In the genomic region with DNA sequence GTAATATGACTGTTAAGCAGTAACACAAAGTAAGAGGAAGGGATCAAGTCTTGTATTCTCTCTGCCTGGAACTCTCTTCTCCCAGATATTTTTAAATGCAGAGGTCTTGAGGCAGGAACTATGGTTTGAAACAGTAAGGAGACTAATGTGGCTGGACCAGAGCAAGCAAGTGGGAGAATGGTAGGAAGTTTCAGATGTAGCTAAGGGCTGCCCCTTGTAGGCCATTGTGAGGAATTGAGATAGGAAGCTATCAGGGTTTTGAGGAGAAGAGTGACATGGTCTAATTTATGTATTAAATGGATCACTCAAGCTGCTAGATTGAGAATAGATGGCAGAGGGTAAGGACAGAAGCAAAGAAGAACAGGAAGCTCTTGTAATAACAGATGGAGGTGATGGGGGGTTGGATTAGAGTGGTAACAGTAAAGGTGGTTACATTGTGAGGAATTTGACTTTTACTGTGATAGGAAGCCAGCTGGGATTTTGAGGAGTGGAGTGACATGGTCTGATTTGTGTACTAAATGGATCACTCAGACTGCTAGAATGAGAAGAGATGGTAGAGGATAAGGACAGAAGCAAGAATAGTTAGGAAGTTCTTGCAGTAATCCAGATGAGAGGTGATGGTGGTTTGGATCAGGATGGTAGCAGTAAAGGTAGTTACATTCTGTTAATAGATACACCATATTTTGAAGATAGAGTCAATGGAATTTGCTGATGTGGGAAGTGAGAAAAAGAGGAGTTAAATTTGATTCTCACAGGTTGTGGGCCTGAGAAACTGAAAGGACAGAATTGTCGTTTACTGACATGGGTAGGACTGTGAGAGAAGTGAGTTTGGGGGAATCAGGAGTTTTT, we compare ENCODE assay signal across 17 cellular contexts. TPM values are rescaled to one million over a fixed set of nuclear protein-coding genes. Genes with fewer than 3 reads are reported as not detected.
DNase-seq lines count a peak whose midpoint lies in the region; ATAC-seq, FAIRE-seq and TF ChIP-seq lines count a peak whose summit lies in the region.
"Had no signal": no experiment of that assay in that cellular context is flagged by ENCODE, and none has a peak within 500 bp of the region (broad histone marks: within the 10 kb centered on the region; RNA-seq: fewer than 3 reads in every experiment).

No MANE protein-coding gene starts in this region.

- H2BK20ac ChIP-seq in H1 (ENCODE audit: low read length), result no peak overlapping the region

- H3K4me1 ChIP-seq in heart left ventricle (peaks cover 5 to 93% (median 73%) of the 10 kb centered on the region in 12 donors), MM.1S (ENCODE audit: low read length) (peaks cover 26% of the 10 kb centered on the region), H1 (replicated peaks in 1 of 4; ENCODE audit: control insufficient read depth in 3 of 4, insufficient read depth in 4 of 4, low read length in 3 of 4) (peaks cover 0 to 6% (median 0%) of the 10 kb centered on the region in 4 experiments; a peak in 1 of 7 replicates), stomach (peaks cover 36 to 98% (median 62%) of the 10 kb centered on the region in 4 donors), mesenchymal stem cell (ENCODE audit: control insufficient read depth, insufficient read depth, low read depth, low read length) (peaks cover 4% of the 10 kb centered on the region)

- H3K4me2 ChIP-seq in MM.1S (ENCODE audit: low read depth, low read length), result peak overlapping the region; percentile 54
- no peak overlapping the region for H3K4me2 ChIP-seq in H1 (ENCODE audit: insufficient read depth in 1 of 2, low read depth in 2 of 2, low read length in 2 of 2)
- H3K4me2 ChIP-seq in mesenchymal stem cell (ENCODE audit: low read length, poor library complexity, severe bottlenecking), result no peak overlapping the region
- H3K4me2 ChIP-seq: PC-9 had no signal

- WGBS in heart left ventricle, 4 donors, result 15 to 30% (median 24%) methylated on average over 1 of the region's 1 CpG
- 71% methylated on average over 1 of the region's 1 CpG; no CpG with 5 or more reads in 1 of the 2 experiments for WGBS in H1 (ENCODE audit: extremely low coverage in 1 of 2, insufficient coverage in 1 of 2, insufficient read length in 1 of 2, insufficient replicate concordance in 2 of 2, low coverage in 1 of 2, low lambda C conversion rate in 2 of 2, missing lambda C conversion rate in 1 of 2), 2 experiments
- 11 to 40% (median 22%) methylated on average over 1 of the region's 1 CpG for WGBS in stomach, 5 donors
- WGBS in mesenchymal stem cell, result 94% methylated on average over 1 of the region's 1 CpG

- H3K79me2 ChIP-seq in MM.1S (ENCODE audit: low read length), result peaks cover 66% of the 10 kb centered on the region
- H3K79me2 ChIP-seq in H1 (ENCODE audit: control insufficient read depth in 1 of 2, insufficient read depth in 2 of 2, low read length in 2 of 2), result peaks cover 0 to 29% of the 10 kb centered on the region in 2 experiments; a peak in 2 of 4 replicates

- intact Hi-C loops in heart left ventricle (cut with DNase I), result loop anchor here in 2 of 10 donors (5.0 kb wide), 2 partner anchors 43 to 63 kb away; partner anchors contain the start of gene HIPK3 (in 2 of the 2)
- intact Hi-C loops in Right ventricle myocardium superior (cut with DNase I), result no loop called here
- intact Hi-C loops in stomach (cut with DNase I; ENCODE audit: low total_unique reads), result no loop called here

- H2BK120ac ChIP-seq in H1 (replicated peaks; ENCODE audit: low read depth, low read length) (no peak overlapping the region), mesenchymal stem cell (ENCODE audit: low read depth, low read length) (no peak overlapping the region)

- CTCF ChIA-PET in H1 (lab: Charles Lee; ENCODE audit: partially characterized antibody), result interaction anchor here (0.7 to 3.1 kb wide), 6 partner anchors 11 to 158 kb away, joined by 3 to 14 read pairs (median 3); no protein-coding TSS in a partner anchor

- H2BK12ac ChIP-seq in H1 (ENCODE audit: low read depth, low read length), result no peak overlapping the region
- no peak overlapping the region for H2BK12ac ChIP-seq in mesenchymal stem cell (ENCODE audit: low read length in 2 of 2)

- H3K4me3 ChIP-seq in heart left ventricle (no peak overlapping the region), MM.1S (ENCODE audit: low read length) (no peak overlapping the region), H1 (ENCODE audit: extremely low read depth in 1 of 4, insufficient read depth in 2 of 4, low read depth in 3 of 4, low read length in 4 of 4) (no peak overlapping the region), stomach (no peak overlapping the region), mesenchymal stem cell (ENCODE audit: insufficient read depth in 1 of 2, low read depth in 1 of 2, low read length in 2 of 2) (no peak overlapping the region)
- H3K4me3 ChIP-seq: PC-9, suprapubic skin had no signal

- TF ChIP-seq CTCF in heart left ventricle (IDR thresholded peaks at IDR 0.05) (peak in 1 of 12 donors; percentile 11), MM.1S (IDR thresholded peaks at IDR 0.05; ENCODE audit: low read length) (peak; percentile 22), H1 (IDR thresholded peaks at IDR 0.05; ENCODE audit: control extremely low read depth in 1 of 3, insufficient read depth in 1 of 3, low read depth in 1 of 3, low read length in 3 of 3) (peak in 2 of 3 experiments; percentile 10 to 20; a peak in 2 of 4 replicates), stomach (IDR thresholded peaks at IDR 0.05) (no peak)

- TF ChIP-seq EP300 in H1 (IDR thresholded peaks at IDR 0.05; ENCODE audit: borderline replicate concordance in 1 of 2, low read depth in 2 of 2, low read length in 2 of 2) (no peak), stomach (IDR thresholded peaks at IDR 0.05) (no peak)

- H3K4ac ChIP-seq in H1 (replicated peaks; ENCODE audit: insufficient read length, low read depth, low read length), result no peak overlapping the region
- no peak overlapping the region for H3K4ac ChIP-seq in mesenchymal stem cell (ENCODE audit: low read depth in 1 of 2, low read length in 2 of 2)

- H3K9me2 ChIP-seq in MM.1S (replicated peaks; ENCODE audit: insufficient read depth, low read length), result no peaks in the 10 kb centered on the region

- TF ChIP-seq POLR2A in heart left ventricle (IDR thresholded peaks at IDR 0.05), result no peak
- TF ChIP-seq POLR2A in H1 (IDR thresholded peaks at IDR 0.05; ENCODE audit: control extremely low read depth in 1 of 2, low read depth in 2 of 2, low read length in 2 of 2), result no peak
- TF ChIP-seq POLR2A in stomach (IDR thresholded peaks at IDR 0.05), result no peak

- H2AK5ac ChIP-seq in H1 (ENCODE audit: low read depth, low read length) (no peak overlapping the region), mesenchymal stem cell (ENCODE audit: low read length, severe bottlenecking) (no peak overlapping the region)

- TF ChIP-seq RAD21 in H1 (IDR thresholded peaks at IDR 0.05 in 1 of 2, conservative IDR thresholded peaks at IDR 0.05 in 1 of 2; ENCODE audit: low read depth in 2 of 2, low read length in 2 of 2), result peak; percentile 55 to 59

- H3K27me3 ChIP-seq in heart left ventricle (no peaks in the 10 kb centered on the region), MM.1S (replicated peaks; ENCODE audit: insufficient read depth, low read length) (no peaks in the 10 kb centered on the region), H1 (replicated peaks in 1 of 4; ENCODE audit: control insufficient read depth in 3 of 4, extremely low read depth in 1 of 4, insufficient read depth in 3 of 4, low read length in 3 of 4) (no peaks in the 10 kb centered on the region), stomach (no peaks in the 10 kb centered on the region), mesenchymal stem cell (ENCODE audit: control insufficient read depth in 1 of 2, insufficient read depth in 1 of 2, low read length in 2 of 2) (no peaks in the 10 kb centered on the region)
- H3K27me3 ChIP-seq: suprapubic skin had no signal

- POLR2A ChIA-PET in H1 (lab: Charles Lee; ENCODE audit: partially characterized antibody), result interaction anchor here (1.0 to 1.3 kb wide), 3 partner anchors 10 to 63 kb away, joined by 3 read pairs; partner anchors contain the start of gene HIPK3

- H3K18ac ChIP-seq in H1 (ENCODE audit: extremely low read depth, low read length), result no peak overlapping the region
- no peak overlapping the region for H3K18ac ChIP-seq in mesenchymal stem cell (ENCODE audit: low read depth in 1 of 2, low read length in 2 of 2)

- no peak overlapping the region for H3K23ac ChIP-seq in H1 (ENCODE audit: insufficient read length)
- H3K23ac ChIP-seq in mesenchymal stem cell (ENCODE audit: low read length in 2 of 2), result no peak overlapping the region

- no peak overlapping the region for H3K56ac ChIP-seq in H1 (replicated peaks; ENCODE audit: insufficient read length, low read depth, low read length)

- H3K9ac ChIP-seq in MM.1S (ENCODE audit: low read length), result no peak overlapping the region; the same call in 1 of the 2 replicates
- no peak overlapping the region for H3K9ac ChIP-seq in H1 (replicated peaks in 1 of 4; ENCODE audit: extremely low read depth in 1 of 4, low read depth in 3 of 4, low read length in 3 of 4)
- no peak overlapping the region for H3K9ac ChIP-seq in mesenchymal stem cell (ENCODE audit: low read length)

- DNase-seq in heart left ventricle (no peak), Right ventricle myocardium superior (no peak), MM.1S (no peak), H1 (ENCODE audit: low read depth in 1 of 2, low spot score in 2 of 2) (no peak), stomach (no peak), cerebellar cortex (ENCODE audit: low spot score) (no peak), NCI-H526 treated with DMSO at 0.1 percent for 48 hours (lab: John Stamatoyannopoulos, UW) (no peak), mesenchymal stem cell (no peak)
- DNase-seq: CD8-positive, alpha-beta T cell; NCI-H1105; PC-9; stimulated activated CD4-positive, alpha-beta T cell treated with anti-CD3 and anti-CD28 coated beads, Interleukin-2, amount 100 ng/mL, for 24 hours had no signal

- H3K27ac ChIP-seq in heart left ventricle (peak overlapping the region in 10 of 12 donors; percentile 25 to 67 (median 40)), MM.1S (ENCODE audit: low read length) (peak overlapping the region; percentile 19; the same call in 1 of the 2 replicates), H1 (ENCODE audit: low read depth, low read length) (no peak overlapping the region), stomach (peak overlapping the region in 4 of 5 donors; percentile 15 to 54 (median 43)), mesenchymal stem cell (ENCODE audit: low read length, poor library complexity, severe bottlenecking) (no peak overlapping the region)
- H3K27ac ChIP-seq: PC-9, suprapubic skin had no signal

- no peaks in the 10 kb centered on the region; the same call in 1 of the 2 replicates for H3K23me2 ChIP-seq in H1 (ENCODE audit: low read depth, low read length)

- FAIRE-seq in H1 (lab: Jason Lieb, UNC), result no peak
- FAIRE-seq: astrocyte, HepG2 had no signal

- H3F3A ChIP-seq in MM.1S (ENCODE audit: insufficient read depth, low read length), result no peaks in the 10 kb centered on the region

- H3K36me3 ChIP-seq in heart left ventricle (no peaks in the 10 kb centered on the region), MM.1S (replicated peaks; ENCODE audit: insufficient read depth, low read length) (no peaks in the 10 kb centered on the region), H1 (ENCODE audit: control insufficient read depth in 2 of 4, insufficient read depth in 4 of 4, low read length in 3 of 4) (no peaks in the 10 kb centered on the region), stomach (no peaks in the 10 kb centered on the region), mesenchymal stem cell (ENCODE audit: control insufficient read depth in 1 of 2, insufficient read depth in 2 of 2, low read depth in 1 of 2, low read length in 2 of 2) (peaks cover 3 to 4% of the 10 kb centered on the region in 2 experiments)
- H3K36me3 ChIP-seq: suprapubic skin had no signal

- no peaks in the 10 kb centered on the region for H4K20me1 ChIP-seq in MM.1S (ENCODE audit: insufficient read depth, low read length)
- H4K20me1 ChIP-seq in H1 (replicated peaks in 1 of 2; ENCODE audit: control insufficient read depth in 1 of 2, insufficient read depth in 2 of 2, low read length in 2 of 2), result peaks cover 0 to 6% of the 10 kb centered on the region in 2 experiments

- H3K9me3 ChIP-seq in heart left ventricle (no peaks in the 10 kb centered on the region), MM.1S (replicated peaks; ENCODE audit: insufficient read depth, low read length) (no peaks in the 10 kb centered on the region), H1 (ENCODE audit: insufficient read depth in 2 of 2, low read depth in 1 of 2, low read length in 1 of 2) (no peaks in the 10 kb centered on the region), stomach (no peaks in the 10 kb centered on the region), mesenchymal stem cell (ENCODE audit: control insufficient read depth, low read length) (no peaks in the 10 kb centered on the region)
- H3K9me3 ChIP-seq: suprapubic skin had no signal

- ATAC-seq in heart left ventricle (no peak), Right ventricle myocardium superior (ENCODE audit: poor library complexity) (no peak)
- ATAC-seq: activated CD4-positive, CD25-positive, alpha-beta regulatory T cell treated with anti-CD3 and anti-CD28 coated beads, Interleukin-2, amount 50 U/mL, for 24 hours; CD8-positive, alpha-beta T cell; HepG2 had no signal

- H3K14ac ChIP-seq in H1 (ENCODE audit: insufficient read length), result no peak overlapping the region
- H3K14ac ChIP-seq in mesenchymal stem cell (ENCODE audit: low read length in 2 of 2), result no peak overlapping the region

- H4K8ac ChIP-seq in H1 (ENCODE audit: extremely low read depth, insufficient read depth, low read length) (no peak overlapping the region), mesenchymal stem cell (ENCODE audit: low read length) (no peak overlapping the region)

- H2BK5ac ChIP-seq in H1 (ENCODE audit: low read depth, low read length) (no peak overlapping the region), mesenchymal stem cell (ENCODE audit: low read depth, low read length, poor library complexity, severe bottlenecking) (no peak overlapping the region)

- H4K5ac ChIP-seq in H1 (ENCODE audit: insufficient read length, low read depth, low read length), result no peak overlapping the region

- H4K91ac ChIP-seq in H1 (replicated peaks; ENCODE audit: insufficient read length, low read length), result no peak overlapping the region
- no peak overlapping the region for H4K91ac ChIP-seq in mesenchymal stem cell (ENCODE audit: low read length)

- H2BK15ac ChIP-seq in H1 (ENCODE audit: low read length) (no peak overlapping the region), mesenchymal stem cell (ENCODE audit: low read depth, poor library complexity, severe bottlenecking) (no peak overlapping the region)

- H3K79me1 ChIP-seq in H1 (ENCODE audit: low read depth, low read length) (no peaks in the 10 kb centered on the region), mesenchymal stem cell (replicated peaks; ENCODE audit: low read length, poor library complexity, severe bottlenecking) (peaks cover 16% of the 10 kb centered on the region)

- no peak overlapping the region for H2AFZ ChIP-seq in MM.1S (ENCODE audit: low read length)
- no peak overlapping the region for H2AFZ ChIP-seq in H1 (ENCODE audit: low read length)
- H2AFZ ChIP-seq in mesenchymal stem cell (ENCODE audit: low read depth, low read length), result no peak overlapping the region
- H2AFZ ChIP-seq: PC-9 had no signal

RNA-seq across cellular contexts. Expression of gene KIAA1549L, which starts 55.7 kb away (rescaled TPM):
- total RNA-seq in heart left ventricle (under 1 TPM; 0.05 to 0.98 (median 0.19) TPM), Right ventricle myocardium superior (0.05 TPM), stomach (under 1 TPM in 1 of 5 donors, not detected in 4; 0.37 TPM)
- polyA plus RNA-seq in heart left ventricle (under 1 TPM; 0.04 to 0.06 TPM), H1 (2011; rRNA removed) (1.5 and 1.6 TPM in 2 replicates), stomach (under 1 TPM; under 0.01 to 0.15 (median 0.15) TPM)
- total RNA-seq in H1 (2021; fragmentation: NEBNext Ultra II Directional; extraction: Animal tissue kit (Norgen Biotek cat#: 25700)), result 2.3 and 2.4 TPM in 2 replicates
- 1.3 TPM for polyA plus RNA-seq in H1 (2011; cell fraction: cytosol; rRNA removed)
- 3.0 TPM for polyA plus RNA-seq in H1 (2011; cell fraction: nucleus; rRNA removed)
- polyA plus RNA-seq in H1 (2012, experiment 1 of 2), result 0.91 to 1.9 TPM (median 1.3 TPM) in 4 replicates
- polyA plus RNA-seq in H1 (2012, experiment 2 of 2), result 0.17 TPM
- 1.8 TPM for polyA plus RNA-seq in H1 (2013, experiment 1 of 2)
- 1.6 TPM for polyA plus RNA-seq in H1 (2013, experiment 2 of 2)
- polyA minus RNA-seq in H1 (2011; rRNA and poly(A)+ RNA removed), result 4.6 and 5.2 TPM in 2 replicates
- polyA minus RNA-seq in H1 (2011; cell fraction: cytosol; rRNA and poly(A)+ RNA removed), result 1.8 TPM
- polyA minus RNA-seq in H1 (2011; cell fraction: nucleus; rRNA and poly(A)+ RNA removed), result 5.1 TPM
- 1.2 TPM for polyA plus RNA-seq in mesenchymal stem cell (2013, experiment 1 of 2)
- 1.1 TPM for polyA plus RNA-seq in mesenchymal stem cell (2013, experiment 2 of 2)
- total RNA-seq: CD8-positive, alpha-beta T cell; T-helper 1 cell treated with Interleukin-12 subunit alpha and Interleukin-12 subunit beta and Interleukin-4 antibody, amounts not matched to agents 30 ng/mL and 1 ng/mL, for 36 hours had no signal

Comparison
In these comparisons a context has a peak if more than half of its experiments do, and no peak if none do; other contexts are left out.
1. H3K27ac ChIP-seq: peak in heart left ventricle (10 of 12), MM.1S (single experiment) and stomach (4 of 5); none in H1 (single experiment) and mesenchymal stem cell (single experiment).
2. CTCF ChIP-seq: peak in MM.1S (single experiment) and H1 (2 of 3); none in stomach (0 of 7).